ENCODE assay signal across 20 cellular contexts in genomic region chr3:104956620-104957345, GRCh38.
DNase-seq lines count a peak whose midpoint lies in the region; ATAC-seq and TF ChIP-seq lines count a peak whose summit lies in the region.
"Had no signal": no experiment of that assay in that cellular context is flagged by ENCODE, and none has a peak within 500 bp of the region (broad histone marks: within the 10 kb centered on the region; RNA-seq: fewer than 3 reads in every experiment).

No MANE protein-coding gene starts in this region.

- H3K9me3 Mint-ChIP-seq in stimulated activated naive CD8-positive, alpha-beta T cell treated with anti-CD3 and anti-CD28 coated beads, Interleukin-15, amount 100 ng/mL, for 72 hours, result no peaks in the 10 kb centered on the region
- H3K9me3 Mint-ChIP-seq in central memory CD8-positive, alpha-beta T cell, result no peaks in the 10 kb centered on the region
- H3K9me3 Mint-ChIP-seq: CD8-positive, alpha-beta memory T cell had no signal

- no peaks in the 10 kb centered on the region for H3K27me3 ChIP-seq in neuronal stem cell (ENCODE audit: control insufficient read depth in 3 of 3, insufficient read depth in 3 of 3, low read depth in 1 of 3, low read length in 3 of 3)
- H3K27me3 ChIP-seq in osteoblast (ENCODE audit: insufficient read depth, low read length), result no peaks in the 10 kb centered on the region
- no peaks in the 10 kb centered on the region for H3K27me3 ChIP-seq in spleen (replicated peaks in 1 of 7)

- no peak overlapping the region for H2BK12ac ChIP-seq in neuronal stem cell (ENCODE audit: low read length)

- no peak overlapping the region for H3K23ac ChIP-seq in neuronal stem cell (ENCODE audit: low read depth, low read length, poor library complexity)

- H2AK5ac ChIP-seq in neuronal stem cell (ENCODE audit: low read depth, low read length), result peak overlapping the region; percentile 70

- H3K4me1 ChIP-seq in neuronal stem cell (ENCODE audit: control insufficient read depth in 2 of 2, insufficient read depth in 1 of 2, low read depth in 1 of 2, low read length in 2 of 2) (peaks cover 0 to 5% of the 10 kb centered on the region in 2 donors), osteoblast (ENCODE audit: insufficient read depth, low read length) (peaks cover 12% of the 10 kb centered on the region), spleen (no peaks in the 10 kb centered on the region)

- intact Hi-C loops in spleen (cut with DNase I; ENCODE audit: low total_unique reads), result no loop called here

- H3K4ac ChIP-seq in neuronal stem cell (ENCODE audit: low read length), result no peak overlapping the region

- H3K36me3 ChIP-seq in neuronal stem cell (replicated peaks in 1 of 2; ENCODE audit: control insufficient read depth in 2 of 2, insufficient read depth in 2 of 2, low read length in 2 of 2) (no peaks in the 10 kb centered on the region), osteoblast (ENCODE audit: insufficient read depth, low read length) (no peaks in the 10 kb centered on the region), spleen (no peaks in the 10 kb centered on the region)

- H3K18ac ChIP-seq in neuronal stem cell (ENCODE audit: low read length), result peak overlapping the region; percentile 85

- H3K36me3 Mint-ChIP-seq in central memory CD8-positive, alpha-beta T cell (ENCODE audit: insufficient read depth), result no peaks in the 10 kb centered on the region
- H3K36me3 Mint-ChIP-seq: CD8-positive, alpha-beta memory T cell had no signal

- H3K27me3 Mint-ChIP-seq in stimulated activated naive CD8-positive, alpha-beta T cell treated with anti-CD3 and anti-CD28 coated beads, Interleukin-15, amount 100 ng/mL, for 72 hours, result no peaks in the 10 kb centered on the region
- H3K27me3 Mint-ChIP-seq in central memory CD8-positive, alpha-beta T cell, result no peaks in the 10 kb centered on the region
- H3K27me3 Mint-ChIP-seq: CD8-positive, alpha-beta memory T cell had no signal

- TF ChIP-seq CTCF in osteoblast (IDR thresholded peaks at IDR 0.05; ENCODE audit: extremely low read depth, low read depth, low read length), result no peak
- TF ChIP-seq CTCF in spleen (IDR thresholded peaks at IDR 0.05 in 8 of 11, conservative IDR thresholded peaks at IDR 0.05 in 3 of 11), result no peak

- H3K9me3 ChIP-seq in neuronal stem cell (replicated peaks in 1 of 2; ENCODE audit: control insufficient read depth in 2 of 2, insufficient read depth in 1 of 2, low read depth in 1 of 2, low read length in 2 of 2) (no peaks in the 10 kb centered on the region), osteoblast (ENCODE audit: low read depth, low read length) (no peaks in the 10 kb centered on the region), spleen (no peaks in the 10 kb centered on the region)

- no peak for DNase-seq in stimulated activated naive CD8-positive, alpha-beta T cell treated with anti-CD3 and anti-CD28 coated beads, Interleukin-15, amount 100 ng/mL, for 72 hours
- no peak for DNase-seq in stimulated activated naive CD8-positive, alpha-beta T cell treated with anti-CD3 and anti-CD28 coated beads, Interleukin-15, Interleukin-2, amounts not matched to agents 100 U/mL and 50 U/mL, for 24 hours
- no peak for DNase-seq in central memory CD8-positive, alpha-beta T cell (ENCODE audit: low spot score in 2 of 2)
- DNase-seq in neuronal stem cell (ENCODE audit: low spot score), result no peak
- DNase-seq in osteoblast (ENCODE audit: insufficient read length, low spot score, missing footprints), result no peak
- DNase-seq in spleen, result no peak
- DNase-seq in NCI-H2107 treated with DMSO at 0.1 percent for 48 hours (lab: John Stamatoyannopoulos, UW; ENCODE audit: unreplicated experiment), result no peak
- DNase-seq: Calu3, DMS153, NCI-H1105, NCI-H146, NCI-H2029, NCI-H2171, NCI-H524 treated with DMSO at 0.1 percent for 48 hours, NCI-H82, OCI-M1, SHP77 had no signal

- H3K27ac ChIP-seq in neuronal stem cell (replicated peaks; ENCODE audit: low read length), result no peak overlapping the region
- H3K27ac ChIP-seq in osteoblast (ENCODE audit: low read depth, low read length), result no peak overlapping the region
- H3K27ac ChIP-seq in spleen, result no peak overlapping the region
- H3K27ac ChIP-seq: C4-2B had no signal

- peak overlapping the region; percentile 74 for H4K8ac ChIP-seq in neuronal stem cell (ENCODE audit: low read depth, low read length)

- H3K14ac ChIP-seq in neuronal stem cell (ENCODE audit: low read length), result peak overlapping the region; percentile 63

- H3K4me3 ChIP-seq in neuronal stem cell (ENCODE audit: low read length in 2 of 2) (peak overlapping the region in 1 of 2 donors; percentile 67), osteoblast (ENCODE audit: insufficient read depth, low read length) (no peak overlapping the region), spleen (no peak overlapping the region)
- H3K4me3 ChIP-seq: K562 had no signal

- WGBS in neuronal stem cell (ENCODE audit: extremely low coverage in 2 of 2, insufficient read length in 2 of 2, insufficient replicate concordance in 1 of 2), 2 donors, result no CpG with 5 or more reads among the region's 25 CpGs
- WGBS in spleen, 5 donors, result 89 to 96% (median 93%) methylated on average over 20 to 25 of the region's 25 CpGs

- no peaks in the 10 kb centered on the region for H3K79me1 ChIP-seq in neuronal stem cell (ENCODE audit: low read depth, low read length)

- H4K20me1 ChIP-seq in osteoblast (ENCODE audit: insufficient read depth, low read length), result no peaks in the 10 kb centered on the region

- peak; percentile 26 for ATAC-seq in stimulated activated naive CD8-positive, alpha-beta T cell treated with anti-CD3 and anti-CD28 coated beads, Interleukin-15, amount 100 ng/mL, for 72 hours
- ATAC-seq in stimulated activated naive CD8-positive, alpha-beta T cell treated with anti-CD3 and anti-CD28 coated beads, Interleukin-15, Interleukin-2, amounts not matched to agents 100 U/mL and 50 U/mL, for 24 hours, result no peak
- peak; percentile 19 for ATAC-seq in central memory CD8-positive, alpha-beta T cell (replicated peaks; ENCODE audit: extremely low read depth, poor library complexity, severe bottlenecking)
- ATAC-seq: K562 had no signal

- no peak overlapping the region for H2BK120ac ChIP-seq in neuronal stem cell (ENCODE audit: low read depth, low read length)

- H3K9ac ChIP-seq in neuronal stem cell (ENCODE audit: low read depth, low read length, poor library complexity), result no peak overlapping the region

- H2AFZ ChIP-seq in neuronal stem cell (ENCODE audit: low read length) (peak overlapping the region; percentile 20), osteoblast (ENCODE audit: low read length) (no peak overlapping the region)

- no peak overlapping the region for H2BK5ac ChIP-seq in neuronal stem cell (ENCODE audit: low read length)

- H4K91ac ChIP-seq in neuronal stem cell (ENCODE audit: low read depth, low read length, poor library complexity), result peak overlapping the region; percentile 72

- no peak overlapping the region for H3K4me2 ChIP-seq in neuronal stem cell (ENCODE audit: insufficient read depth, low read length, poor library complexity, severe bottlenecking)
- no peak overlapping the region for H3K4me2 ChIP-seq in osteoblast (ENCODE audit: insufficient read depth, low read length)

- TF ChIP-seq POLR2A in spleen (IDR thresholded peaks at IDR 0.05), result no peak

- H3K27ac Mint-ChIP-seq in stimulated activated naive CD8-positive, alpha-beta T cell treated with anti-CD3 and anti-CD28 coated beads, Interleukin-15, amount 100 ng/mL, for 72 hours, result no peak overlapping the region
- no peak overlapping the region for H3K27ac Mint-ChIP-seq in central memory CD8-positive, alpha-beta T cell (ENCODE audit: low read depth)
- H3K27ac Mint-ChIP-seq: CD8-positive, alpha-beta memory T cell had no signal

- no peak overlapping the region for H3K4me3 Mint-ChIP-seq in stimulated activated naive CD8-positive, alpha-beta T cell treated with anti-CD3 and anti-CD28 coated beads, Interleukin-15, amount 100 ng/mL, for 72 hours
- no peak overlapping the region for H3K4me3 Mint-ChIP-seq in central memory CD8-positive, alpha-beta T cell
- H3K4me3 Mint-ChIP-seq: CD8-positive, alpha-beta memory T cell had no signal

- no peaks in the 10 kb centered on the region for H3K4me1 Mint-ChIP-seq in stimulated activated naive CD8-positive, alpha-beta T cell treated with anti-CD3 and anti-CD28 coated beads, Interleukin-15, amount 100 ng/mL, for 72 hours
- no peaks in the 10 kb centered on the region for H3K4me1 Mint-ChIP-seq in central memory CD8-positive, alpha-beta T cell
- H3K4me1 Mint-ChIP-seq: CD8-positive, alpha-beta memory T cell had no signal

- no peak overlapping the region for H2BK15ac ChIP-seq in neuronal stem cell (ENCODE audit: low read length)

- H3K79me2 ChIP-seq in osteoblast (ENCODE audit: insufficient read depth, low read length), result no peaks in the 10 kb centered on the region
